In the genomic region with DNA sequence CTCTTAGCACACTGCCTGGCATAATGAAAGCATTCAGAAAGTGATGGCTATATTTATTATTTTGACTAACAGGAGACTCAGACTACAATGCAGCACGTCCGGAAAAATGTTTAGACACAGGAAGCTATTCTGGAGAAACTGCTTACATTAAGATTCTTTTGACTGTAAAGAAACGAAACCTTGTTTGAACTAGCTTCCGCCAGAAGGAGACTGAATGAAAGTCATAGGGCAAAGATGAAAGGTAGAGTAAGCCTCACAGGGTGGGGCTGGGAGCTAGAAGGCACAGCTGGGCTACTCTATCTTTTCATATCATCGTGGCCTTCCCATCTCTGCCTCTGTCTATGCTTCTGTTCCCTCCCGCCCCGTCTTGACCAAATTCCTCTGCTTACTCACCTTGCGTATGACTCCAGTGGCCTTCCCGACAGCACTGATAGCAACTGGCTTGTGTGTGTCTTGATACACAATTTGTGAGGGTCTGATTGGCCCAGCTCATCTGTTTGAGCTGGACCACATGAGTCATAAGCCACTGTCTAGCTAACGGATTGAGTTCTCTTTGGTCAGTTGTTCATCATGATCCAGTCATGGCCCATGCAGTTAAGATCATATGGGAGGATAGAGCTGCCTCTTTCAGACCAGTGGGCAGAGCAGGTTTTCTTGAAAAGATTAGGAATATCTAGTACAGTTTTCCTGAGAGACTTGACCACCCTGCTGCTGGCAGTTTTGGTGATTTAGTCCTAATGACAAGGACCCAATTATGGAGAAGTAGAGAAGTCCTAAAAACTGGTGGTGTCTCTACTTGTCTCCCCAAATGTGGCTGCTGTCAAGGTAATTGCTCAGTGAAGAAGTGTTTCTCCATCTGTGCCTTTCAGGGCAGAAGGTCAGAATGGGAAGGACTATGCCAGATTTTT, we compare ENCODE assay signal across 8 cellular contexts.
DNase-seq lines count a peak whose midpoint lies in the region; ATAC-seq and TF ChIP-seq lines count a peak whose summit lies in the region.

No MANE protein-coding gene starts in this region.

- no peak for ATAC-seq in GM18517 (IDR thresholded peaks at IDR 0.05; ENCODE audit: unreplicated experiment)

- H3K4me3 ChIP-seq in foreskin fibroblast (ENCODE audit: low read depth in 1 of 2, low read length in 2 of 2) = peak overlapping the region in 1 of 2 donors; percentile 36

- no peak for TF ChIP-seq CTCF in foreskin fibroblast (IDR thresholded peaks at IDR 0.05; ENCODE audit: low read depth, low read length)

- DNase-seq in DMS53 (lab: John Stamatoyannopoulos, UW) = peak; percentile 51
- no peak for DNase-seq in DMS53 treated with DMSO at 0.1 percent for 48 hours (lab: John Stamatoyannopoulos, UW; ENCODE audit: unreplicated experiment)
- peak; percentile 30 for DNase-seq in activated CD8-positive, alpha-beta memory T cell treated with anti-CD3 and anti-CD28 coated beads, Interleukin-2, amount 50 U/mL, for 4 hours
- peak; percentile 95 to 97 for DNase-seq in foreskin fibroblast
- DNase-seq in stimulated activated CD4-positive, alpha-beta T cell treated with anti-CD3 and anti-CD28 coated beads, Interleukin-2, amount 100 ng/mL, for 48 hours = peak; percentile 28 to 31
- DNase-seq in nucleus accumbens (lab: John Stamatoyannopoulos, UW) = no peak
- DNase-seq in cerebellum (ENCODE audit: low spot score) = no peak

Comparison
In these comparisons a context has a peak if more than half of its experiments do, and no peak if none do; other contexts are left out.
1. DNase-seq: peak in DMS53 (single experiment), activated CD8-positive, alpha-beta memory T cell treated with anti-CD3 and anti-CD28 coated beads, Interleukin-2, amount 50 U/mL, for 4 hours (single experiment), foreskin fibroblast (2 of 2) and stimulated activated CD4-positive, alpha-beta T cell treated with anti-CD3 and anti-CD28 coated beads, Interleukin-2, amount 100 ng/mL, for 48 hours (2 of 2); none in DMS53 treated with DMSO at 0.1 percent for 48 hours (single experiment), nucleus accumbens (0 of 56) and cerebellum (single experiment).